ENCODE assay signal across 28 cellular contexts in the genomic region with DNA sequence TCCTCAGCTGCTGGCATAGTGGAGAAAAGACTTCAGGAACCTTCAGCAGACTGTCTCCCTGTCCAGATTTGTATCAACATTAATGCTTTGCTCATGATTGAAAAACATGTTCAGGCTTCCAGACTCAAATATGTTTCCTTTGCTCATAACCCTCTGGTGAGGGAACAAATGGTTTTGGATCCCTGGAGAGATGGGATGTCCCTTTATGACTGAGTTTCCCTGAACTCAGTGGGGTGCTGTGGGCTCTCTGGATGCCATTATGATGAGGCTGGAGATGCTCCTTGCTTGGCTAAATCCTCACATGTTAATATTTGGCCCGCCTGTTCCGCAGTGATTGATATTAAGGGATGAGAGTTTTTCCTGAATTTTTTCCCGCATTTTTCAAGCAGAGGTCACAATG.
"Had no signal": no experiment of that assay in that cellular context is flagged by ENCODE, and none has a peak within 500 bp of the region (broad histone marks: within the 10 kb centered on the region; RNA-seq: fewer than 3 reads in every experiment).

No MANE protein-coding gene starts in this region.

- H3K4me3 ChIP-seq: adrenal gland, ascending aorta, cardiac muscle cell, gastrocnemius medialis, right lobe of liver, testis, vagina had no signal

- H3K9me3 ChIP-seq: adrenal gland, ascending aorta, gastrocnemius medialis, right lobe of liver, testis, vagina had no signal

- H3K9me3 Mint-ChIP-seq: activated CD4-positive, alpha-beta T cell treated with anti-CD3 and anti-CD28 coated beads, Interleukin-2, amount 10 ng/mL, durations not matched to agents 7 days and 5 days; activated CD8-positive, alpha-beta T cell treated with anti-CD3 and anti-CD28 coated beads for 36 hours; memory B cell; stimulated activated naive B cell treated with anti-CD40 and anti-IgM and Interleukin-4, amounts not matched to agents 10 μg/mL and 1 μg/mL and 100 μg/mL, for 72 hours had no signal

- H3K4me1 ChIP-seq: adrenal gland, ascending aorta, gastrocnemius medialis, right lobe of liver, vagina had no signal

- H3K27ac ChIP-seq: adrenal gland, ascending aorta, cardiac muscle cell, gastrocnemius medialis, right lobe of liver, vagina, WERI-Rb-1 had no signal

- ATAC-seq: activated CD8-positive, alpha-beta memory T cell treated with anti-CD3 and anti-CD28 coated beads, Interleukin-2, amount 10 ng/mL, durations not matched to agents 7 days and 5 days; activated CD8-positive, alpha-beta T cell treated with anti-CD3 and anti-CD28 coated beads for 36 hours; esophagus mucosa; gastrocnemius medialis; left colon; right lobe of liver; stimulated activated naive B cell treated with anti-CD40 and anti-IgM and Interleukin-4, amounts not matched to agents 10 μg/mL and 1 μg/mL and 100 μg/mL, for 72 hours; T-cell had no signal

- H3K4me1 Mint-ChIP-seq: activated CD4-positive, alpha-beta T cell treated with anti-CD3 and anti-CD28 coated beads, Interleukin-2, amount 10 ng/mL, durations not matched to agents 7 days and 5 days; activated CD8-positive, alpha-beta memory T cell treated with anti-CD3 and anti-CD28 coated beads, Interleukin-2, amount 10 ng/mL, durations not matched to agents 7 days and 5 days; memory B cell; stimulated activated naive B cell treated with anti-CD40 and anti-IgM and Interleukin-4, amounts not matched to agents 10 μg/mL and 1 μg/mL and 100 μg/mL, for 72 hours; T-cell had no signal

- H3K27ac Mint-ChIP-seq: activated CD4-positive, alpha-beta T cell treated with anti-CD3 and anti-CD28 coated beads, Interleukin-2, amount 10 ng/mL, durations not matched to agents 7 days and 5 days; activated CD8-positive, alpha-beta memory T cell treated with anti-CD3 and anti-CD28 coated beads, Interleukin-2, amount 10 ng/mL, durations not matched to agents 7 days and 5 days; activated CD8-positive, alpha-beta T cell treated with anti-CD3 and anti-CD28 coated beads for 36 hours; activated naive CD8-positive, alpha-beta T cell; memory B cell; stimulated activated naive B cell treated with anti-CD40 and anti-IgM and Interleukin-4, amounts not matched to agents 10 μg/mL and 1 μg/mL and 100 μg/mL, for 72 hours; T-cell; T-helper 2 cell treated with Interferon-gamma antibody and Interleukin-4, amounts not matched to agents 5 μg/mL and 100 μg/mL, for 36 hours; type B pancreatic cell had no signal

- H3K4me3 Mint-ChIP-seq: activated CD4-positive, alpha-beta T cell treated with anti-CD3 and anti-CD28 coated beads, Interleukin-2, amount 10 ng/mL, durations not matched to agents 7 days and 5 days; activated CD8-positive, alpha-beta memory T cell treated with anti-CD3 and anti-CD28 coated beads, Interleukin-2, amount 10 ng/mL, durations not matched to agents 7 days and 5 days; activated CD8-positive, alpha-beta T cell treated with anti-CD3 and anti-CD28 coated beads for 36 hours; activated naive CD8-positive, alpha-beta T cell; memory B cell; stimulated activated naive B cell treated with anti-CD40 and anti-IgM and Interleukin-4, amounts not matched to agents 10 μg/mL and 1 μg/mL and 100 μg/mL, for 72 hours; T-cell; T-helper 2 cell treated with Interferon-gamma antibody and Interleukin-4, amounts not matched to agents 5 μg/mL and 100 μg/mL, for 36 hours; type B pancreatic cell had no signal

- H3K27me3 Mint-ChIP-seq: activated CD4-positive, alpha-beta T cell treated with anti-CD3 and anti-CD28 coated beads, Interleukin-2, amount 10 ng/mL, durations not matched to agents 7 days and 5 days; activated CD8-positive, alpha-beta memory T cell treated with anti-CD3 and anti-CD28 coated beads, Interleukin-2, amount 10 ng/mL, durations not matched to agents 7 days and 5 days; activated CD8-positive, alpha-beta T cell treated with anti-CD3 and anti-CD28 coated beads for 36 hours; activated naive CD8-positive, alpha-beta T cell; stimulated activated naive B cell treated with anti-CD40 and anti-IgM and Interleukin-4, amounts not matched to agents 10 μg/mL and 1 μg/mL and 100 μg/mL, for 72 hours; T-cell; type B pancreatic cell had no signal

- H3K27me3 ChIP-seq: adrenal gland, ascending aorta, cardiac muscle cell, gastrocnemius medialis, right lobe of liver, testis, vagina had no signal

- H3K36me3 Mint-ChIP-seq: activated CD8-positive, alpha-beta memory T cell treated with anti-CD3 and anti-CD28 coated beads, Interleukin-2, amount 10 ng/mL, durations not matched to agents 7 days and 5 days; activated naive CD8-positive, alpha-beta T cell; memory B cell; stimulated activated naive B cell treated with anti-CD40 and anti-IgM and Interleukin-4, amounts not matched to agents 10 μg/mL and 1 μg/mL and 100 μg/mL, for 72 hours; T-cell; type B pancreatic cell had no signal

- DNase-seq: activated CD4-positive, alpha-beta T cell treated with anti-CD3 and anti-CD28 coated beads, Interleukin-2, amount 10 ng/mL, durations not matched to agents 7 days and 5 days; activated CD4-positive, CD25-positive, alpha-beta regulatory T cell treated with anti-CD3 and anti-CD28 coated beads, Interleukin-2, amount 50 U/mL, for 72 hours; activated CD8-positive, alpha-beta memory T cell treated with anti-CD3 and anti-CD28 coated beads, Interleukin-2, amount 10 ng/mL, durations not matched to agents 7 days and 5 days; activated CD8-positive, alpha-beta T cell treated with anti-CD3 and anti-CD28 coated beads for 36 hours; adrenal gland; dermis blood vessel endothelial cell; effector CD8-positive, alpha-beta T cell; gastrocnemius medialis; head of caudate nucleus; hypothalamus; left colon; nucleus accumbens; right lobe of liver; small intestine; stimulated activated CD4-positive, alpha-beta T cell treated with anti-CD3 and anti-CD28 coated beads, Interleukin-2, amount 100 ng/mL, for 48 hours; stimulated activated CD8-positive, alpha-beta memory T cell treated with anti-CD3 and anti-CD28 coated beads, Interleukin-4, amount 100 ng/mL, for 48 hours; stimulated activated naive B cell treated with anti-CD40 and anti-IgM and Interleukin-4, amounts not matched to agents 10 μg/mL and 1 μg/mL and 100 μg/mL, for 72 hours; T-cell; testis; WERI-Rb-1 had no signal

- H3K36me3 ChIP-seq: adrenal gland, ascending aorta, cardiac muscle cell, gastrocnemius medialis, right lobe of liver, vagina, WERI-Rb-1 had no signal
